In the genomic region with DNA sequence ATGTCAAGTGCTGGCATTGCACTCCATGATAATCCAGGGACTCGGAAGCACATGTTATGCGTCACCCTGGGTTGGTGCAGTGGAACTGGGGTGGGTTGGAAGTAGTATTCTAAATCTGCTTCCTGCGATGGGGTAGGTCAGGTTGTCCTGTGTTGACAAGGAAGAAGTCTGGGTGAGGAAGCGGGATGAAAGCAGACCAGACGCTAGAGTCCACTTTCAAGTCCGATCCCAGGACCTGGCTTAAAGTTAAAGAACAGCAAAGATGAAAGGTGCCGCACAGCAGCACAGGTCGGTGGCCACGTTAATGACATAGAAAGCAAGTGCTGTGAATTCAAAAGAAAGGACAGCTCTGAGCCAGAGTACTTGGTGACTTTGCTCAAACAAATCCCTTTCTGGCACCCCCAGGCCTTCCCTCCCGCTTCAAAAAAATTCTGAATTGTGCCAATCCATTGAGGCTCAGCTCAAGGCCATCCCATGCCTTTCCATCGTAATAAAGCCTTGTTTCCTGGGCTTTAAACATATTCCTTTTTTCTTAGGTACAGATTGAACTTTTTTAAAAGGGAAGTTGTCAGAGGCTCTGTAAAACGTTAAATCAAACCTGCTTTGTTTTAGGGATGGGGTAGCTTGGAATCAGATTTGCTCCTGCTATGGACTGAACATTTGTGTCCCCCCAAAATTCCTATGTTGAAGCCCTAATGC, we compare ENCODE assay signal across 18 cellular contexts.
DNase-seq lines count a peak whose midpoint lies in the region; ATAC-seq and TF ChIP-seq lines count a peak whose summit lies in the region.
"Had no signal": no experiment of that assay in that cellular context is flagged by ENCODE, and none has a peak within 500 bp of the region (broad histone marks: within the 10 kb centered on the region; RNA-seq: fewer than 3 reads in every experiment).

No MANE protein-coding gene starts in this region.

- ATAC-seq in body of pancreas: no peak
- ATAC-seq: T-cell had no signal

- H3K27ac ChIP-seq in breast epithelium (no peak overlapping the region), body of pancreas (peak overlapping the region in 3 of 4 donors; percentile 50 to 74 (median 55)), endodermal cell (ENCODE audit: low read depth, low read length) (no peak overlapping the region)

- WGBS in body of pancreas, 2 donors: 77 to 91% methylated on average over 12 of the region's 12 CpGs
- WGBS in endodermal cell (ENCODE audit: insufficient coverage in 1 of 2, insufficient read length in 1 of 2), 2 experiments: 85 to 86% methylated on average over 11 to 12 of the region's 12 CpGs

- CTCF ChIA-PET in MCF 10A (lab: Yijun Ruan, JAX): interaction anchor here (0.8 to 2.0 kb wide), 6 partner anchors 9 to 274 kb away, joined by 3 to 8 read pairs (median 4); no protein-coding TSS in a partner anchor

- H3K4me1 ChIP-seq in breast epithelium (no peaks in the 10 kb centered on the region), body of pancreas (peaks cover 13% of the 10 kb centered on the region), endodermal cell (ENCODE audit: control insufficient read depth, insufficient read depth, low read length) (no peaks in the 10 kb centered on the region)

- H3K4me3 ChIP-seq in breast epithelium: no peak overlapping the region
- H3K4me3 ChIP-seq in body of pancreas: no peak overlapping the region
- no peak overlapping the region for H3K4me3 ChIP-seq in endodermal cell (ENCODE audit: low read length)

- peak overlapping the region; percentile 82 for H3K27ac Mint-ChIP-seq in MCF 10A (ENCODE audit: low read depth, unreplicated experiment)
- H3K27ac Mint-ChIP-seq in nephron progenitor cell: peak overlapping the region; percentile 60
- H3K27ac Mint-ChIP-seq in type B pancreatic cell: peak overlapping the region; percentile 78
- H3K27ac Mint-ChIP-seq in endodermal cell: no peak overlapping the region
- H3K27ac Mint-ChIP-seq: T-cell had no signal

- intact Hi-C loops in MCF 10A (cut with micrococcal nuclease) (loop anchor here (5.0 kb wide), 1 partner anchor 54 kb away; no protein-coding TSS in a partner anchor), breast epithelium (cut with DNase I; ENCODE audit: low total_unique reads) (no loop called here), body of pancreas (cut with DNase I) (loop anchor here (10.0 kb wide), 1 partner anchor 97 kb away; no protein-coding TSS in a partner anchor)

- POLR2A ChIA-PET in MCF 10A (lab: Yijun Ruan, JAX): interaction anchor here (0.6 to 2.2 kb wide), 5 partner anchors 8 to 83 kb away, joined by 3 to 10 read pairs (median 3); no protein-coding TSS in a partner anchor

- H3K9me3 Mint-ChIP-seq in MCF 10A (ENCODE audit: unreplicated experiment): no peaks in the 10 kb centered on the region
- H3K9me3 Mint-ChIP-seq in nephron progenitor cell: no peaks in the 10 kb centered on the region
- H3K9me3 Mint-ChIP-seq in type B pancreatic cell: peaks cover 5% of the 10 kb centered on the region
- no peaks in the 10 kb centered on the region for H3K9me3 Mint-ChIP-seq in endodermal cell
- H3K9me3 Mint-ChIP-seq: activated B cell treated with CpG ODN at 0.5 μM for 24 hours; activated naive CD4-positive, alpha-beta T cell treated with anti-CD3 and anti-CD28 coated beads, Interleukin-2, amount 50 U/mL, for 24 hours; central memory CD8-positive, alpha-beta T cell; T-cell had no signal

- no peak for TF ChIP-seq POLR2A in breast epithelium (IDR thresholded peaks at IDR 0.05)
- TF ChIP-seq POLR2A in body of pancreas (IDR thresholded peaks at IDR 0.05): no peak

- no peaks in the 10 kb centered on the region for H3K27me3 ChIP-seq in breast epithelium
- no peaks in the 10 kb centered on the region for H3K27me3 ChIP-seq in body of pancreas
- no peaks in the 10 kb centered on the region for H3K27me3 ChIP-seq in endodermal cell (ENCODE audit: control insufficient read depth, insufficient read depth, low read length, poor library complexity, severe bottlenecking)

- H3K9me3 ChIP-seq in breast epithelium (no peaks in the 10 kb centered on the region), body of pancreas (no peaks in the 10 kb centered on the region), endodermal cell (ENCODE audit: control insufficient read depth, low read length) (no peaks in the 10 kb centered on the region)

- DNase-seq in MCF 10A (ENCODE audit: unreplicated experiment) (no peak), breast epithelium (ENCODE audit: low spot score in 2 of 2) (no peak), body of pancreas (no peak), nephron progenitor cell (no peak), type B pancreatic cell (ENCODE audit: extremely low spot score, unreplicated experiment) (no peak), endodermal cell (no peak), NCI-H1417 (lab: John Stamatoyannopoulos, UW) (no peak), RKO (ENCODE audit: low spot score) (no peak)
- DNase-seq: activated B cell treated with CpG ODN at 0.5 μM for 24 hours; activated CD8-positive, alpha-beta memory T cell treated with anti-CD3 and anti-CD28 coated beads, Interleukin-2, amount 50 U/mL, for 4 hours; Calu3; mesendoderm; NCI-H1694 treated with DMSO at 0.1 percent for 48 hours; NCI-H526; occipital lobe; T-cell had no signal

- H3K4me1 Mint-ChIP-seq in MCF 10A (ENCODE audit: insufficient read depth, unreplicated experiment) (peaks cover 28% of the 10 kb centered on the region), nephron progenitor cell (peaks cover 78% of the 10 kb centered on the region), type B pancreatic cell (ENCODE audit: unreplicated experiment) (peaks cover 40% of the 10 kb centered on the region), endodermal cell (no peaks in the 10 kb centered on the region)

- BruUV-seq in MCF 10A (replicated peaks; lab: Mats Ljungman, UMichigan): no TSS peak

- H3K4me3 Mint-ChIP-seq in MCF 10A (ENCODE audit: unreplicated experiment) (no peak overlapping the region), nephron progenitor cell (no peak overlapping the region), type B pancreatic cell (no peak overlapping the region), endodermal cell (no peak overlapping the region)
- H3K4me3 Mint-ChIP-seq: activated B cell treated with CpG ODN at 0.5 μM for 24 hours; activated naive CD4-positive, alpha-beta T cell treated with anti-CD3 and anti-CD28 coated beads, Interleukin-2, amount 50 U/mL, for 24 hours; central memory CD8-positive, alpha-beta T cell; T-cell had no signal

- TF ChIP-seq CTCF in MCF 10A (IDR thresholded peaks at IDR 0.05; ENCODE audit: unreplicated experiment): no peak
- no peak for TF ChIP-seq CTCF in breast epithelium (IDR thresholded peaks at IDR 0.05)
- TF ChIP-seq CTCF in body of pancreas (IDR thresholded peaks at IDR 0.05): no peak
- TF ChIP-seq CTCF in nephron progenitor cell (IDR thresholded peaks at IDR 0.05): no peak
- no peak for TF ChIP-seq CTCF in type B pancreatic cell (conservative IDR thresholded peaks at IDR 0.05)
- no peak for TF ChIP-seq CTCF in endodermal cell (conservative IDR thresholded peaks at IDR 0.05)

- H3K27me3 Mint-ChIP-seq in MCF 10A (ENCODE audit: insufficient read depth, unreplicated experiment): no peaks in the 10 kb centered on the region
- no peaks in the 10 kb centered on the region for H3K27me3 Mint-ChIP-seq in nephron progenitor cell (ENCODE audit: low read depth, poor library complexity)
- no peaks in the 10 kb centered on the region for H3K27me3 Mint-ChIP-seq in type B pancreatic cell
- H3K27me3 Mint-ChIP-seq in endodermal cell (ENCODE audit: insufficient read depth): no peaks in the 10 kb centered on the region
- H3K27me3 Mint-ChIP-seq: activated B cell treated with CpG ODN at 0.5 μM for 24 hours; activated naive CD4-positive, alpha-beta T cell treated with anti-CD3 and anti-CD28 coated beads, Interleukin-2, amount 50 U/mL, for 24 hours; central memory CD8-positive, alpha-beta T cell; T-cell had no signal

- no peak overlapping the region for H3K9ac ChIP-seq in endodermal cell (ENCODE audit: extremely low read depth, low read length, poor library complexity, severe bottlenecking)

- H3K36me3 ChIP-seq in breast epithelium (no peaks in the 10 kb centered on the region), body of pancreas (replicated peaks in 1 of 2; ENCODE audit: insufficient read depth in 1 of 2, low read depth in 2 of 2) (no peaks in the 10 kb centered on the region), endodermal cell (ENCODE audit: control insufficient read depth, insufficient read depth, low read length) (peaks cover 9% of the 10 kb centered on the region)

- H3K36me3 Mint-ChIP-seq in MCF 10A (ENCODE audit: insufficient read depth, unreplicated experiment) (no peaks in the 10 kb centered on the region), nephron progenitor cell (ENCODE audit: low read depth) (peaks cover 54% of the 10 kb centered on the region), type B pancreatic cell (peaks cover 47% of the 10 kb centered on the region), endodermal cell (ENCODE audit: low read depth) (peaks cover 49% of the 10 kb centered on the region)

Comparison
In these comparisons a context has a peak if more than half of its experiments do, and no peak if none do; other contexts are left out.
1. H3K27ac ChIP-seq: peak in body of pancreas (3 of 4); none in breast epithelium (0 of 2) and endodermal cell (single experiment).